Comparison of ENCODE assay signal across 8 cellular contexts in genomic region chr1:228087771-228088251, GRCh38. TPM values are rescaled to one million over a fixed set of nuclear protein-coding genes. Genes with fewer than 3 reads are reported as not detected.
DNase-seq lines count a peak whose midpoint lies in the region; ATAC-seq and TF ChIP-seq lines count a peak whose summit lies in the region.

No MANE protein-coding gene starts in this region.

- no peak overlapping the region for H3K18ac ChIP-seq in neuronal stem cell (ENCODE audit: low read length)

- H3K23ac ChIP-seq in neuronal stem cell (ENCODE audit: low read depth, low read length, poor library complexity), result peak overlapping the region; percentile 21

- H3K9ac ChIP-seq in neuronal stem cell (ENCODE audit: low read depth, low read length, poor library complexity), result peak overlapping the region; percentile 73

- intact Hi-C loops in sciatic nerve (cut with DNase I), result loop anchor here (5.0 kb wide), 1 partner anchor 584 kb away; no protein-coding TSS in a partner anchor

- H3K4ac ChIP-seq in neuronal stem cell (ENCODE audit: low read length), result no peak overlapping the region

- H2BK12ac ChIP-seq in neuronal stem cell (ENCODE audit: low read length), result no peak overlapping the region

- no peak overlapping the region for H4K91ac ChIP-seq in neuronal stem cell (ENCODE audit: low read depth, low read length, poor library complexity)

- H3K36me3 ChIP-seq in neuronal stem cell (replicated peaks in 1 of 2; ENCODE audit: control insufficient read depth in 2 of 2, insufficient read depth in 2 of 2, low read length in 2 of 2), result peaks cover 11 to 82% of the 10 kb centered on the region in 2 donors

- WGBS in neuronal stem cell (ENCODE audit: extremely low coverage in 2 of 2, insufficient read length in 2 of 2, insufficient replicate concordance in 1 of 2), 2 donors, result no CpG with 5 or more reads among the region's 7 CpGs

- H3K27me3 Mint-ChIP-seq in effector memory CD8-positive, alpha-beta T cell, result no peaks in the 10 kb centered on the region

- H2AK5ac ChIP-seq in neuronal stem cell (ENCODE audit: low read depth, low read length), result no peak overlapping the region

- peak overlapping the region; percentile 93 to 97 for H3K27ac Mint-ChIP-seq in effector memory CD8-positive, alpha-beta T cell

- H3K27ac ChIP-seq in neuronal stem cell (replicated peaks; ENCODE audit: low read length), result no peak overlapping the region

- H3K4me2 ChIP-seq in neuronal stem cell (ENCODE audit: insufficient read depth, low read length, poor library complexity, severe bottlenecking), result no peak overlapping the region

- H2BK15ac ChIP-seq in neuronal stem cell (ENCODE audit: low read length), result no peak overlapping the region

- no peaks in the 10 kb centered on the region for H3K27me3 ChIP-seq in neuronal stem cell (ENCODE audit: control insufficient read depth in 3 of 3, insufficient read depth in 3 of 3, low read depth in 1 of 3, low read length in 3 of 3)

- H4K8ac ChIP-seq in neuronal stem cell (ENCODE audit: low read depth, low read length), result no peak overlapping the region

- no peak overlapping the region for H3K14ac ChIP-seq in neuronal stem cell (ENCODE audit: low read length)

- peaks cover 82 to 89% of the 10 kb centered on the region in 2 donors for H3K4me1 Mint-ChIP-seq in effector memory CD8-positive, alpha-beta T cell (ENCODE audit: low read depth in 2 of 2)

- peaks cover 74% of the 10 kb centered on the region for H3K36me3 Mint-ChIP-seq in effector memory CD8-positive, alpha-beta T cell (ENCODE audit: insufficient read depth)

- H3K9me3 ChIP-seq in neuronal stem cell (replicated peaks in 1 of 2; ENCODE audit: control insufficient read depth in 2 of 2, insufficient read depth in 1 of 2, low read depth in 1 of 2, low read length in 2 of 2), result peaks cover 0 to 11% of the 10 kb centered on the region in 2 donors

- H3K4me3 Mint-ChIP-seq in effector memory CD8-positive, alpha-beta T cell, result peak overlapping the region; percentile 78 to 79

- H2BK5ac ChIP-seq in neuronal stem cell (ENCODE audit: low read length), result no peak overlapping the region

- peaks cover 30% of the 10 kb centered on the region for H3K79me1 ChIP-seq in neuronal stem cell (ENCODE audit: low read depth, low read length)

- no peak overlapping the region for H2BK120ac ChIP-seq in neuronal stem cell (ENCODE audit: low read depth, low read length)

- H2AFZ ChIP-seq in neuronal stem cell (ENCODE audit: low read length), result no peak overlapping the region

- H3K4me1 ChIP-seq in neuronal stem cell (ENCODE audit: control insufficient read depth in 2 of 2, insufficient read depth in 1 of 2, low read depth in 1 of 2, low read length in 2 of 2), result peaks cover 22 to 30% of the 10 kb centered on the region in 2 donors

- no peak overlapping the region for H3K4me3 ChIP-seq in neuronal stem cell (ENCODE audit: low read length in 2 of 2)

- DNase-seq in ELR (ENCODE audit: low read depth) (peak; percentile 92), neuronal stem cell (ENCODE audit: low spot score) (no peak), sciatic nerve (ENCODE audit: low spot score) (no peak), NCI-H128 (lab: John Stamatoyannopoulos, UW; ENCODE audit: unreplicated experiment) (no peak), NCI-H69 (lab: John Stamatoyannopoulos, UW) (no peak)
- no peak for DNase-seq in effector memory CD8-positive, alpha-beta T cell

- no peaks in the 10 kb centered on the region for H3K9me3 Mint-ChIP-seq in effector memory CD8-positive, alpha-beta T cell

- peak; percentile 77 for ATAC-seq in SK-N-SH treated with all-trans-retinoic acid at 6 μM for 48 hours
- ATAC-seq in effector memory CD8-positive, alpha-beta T cell (replicated peaks), result peak; percentile 31
- no peak for ATAC-seq in sciatic nerve
- no peak for ATAC-seq in HG03439 (IDR thresholded peaks at IDR 0.05; ENCODE audit: unreplicated experiment)

TF ChIP-seq in SK-N-SH treated with all-trans-retinoic acid at 6 μM for 48 hours, 23 proteins besides CTCF, POLR2A, EP300 and RAD21:
- TF ChIP-seq ZFP3 (CRISPR knock-in tag; IDR thresholded peaks at IDR 0.05), result no peak
- no peak for TF ChIP-seq POU6F1 (CRISPR knock-in tag; IDR thresholded peaks at IDR 0.05; ENCODE audit: borderline replicate concordance, low read depth)
- no peak for TF ChIP-seq ZNF565 (CRISPR knock-in tag; conservative IDR thresholded peaks at IDR 0.05; ENCODE audit: low read depth)
- no peak for TF ChIP-seq BACH2 (CRISPR knock-in tag; IDR thresholded peaks at IDR 0.05; ENCODE audit: borderline replicate concordance)
- no peak for TF ChIP-seq OSR1 (CRISPR knock-in tag; IDR thresholded peaks at IDR 0.05)
- TF ChIP-seq GLIS3 (CRISPR knock-in tag; IDR thresholded peaks at IDR 0.05), result no peak
- no peak for TF ChIP-seq ZFP30 (CRISPR knock-in tag; IDR thresholded peaks at IDR 0.05)
- TF ChIP-seq, protein P1, sequence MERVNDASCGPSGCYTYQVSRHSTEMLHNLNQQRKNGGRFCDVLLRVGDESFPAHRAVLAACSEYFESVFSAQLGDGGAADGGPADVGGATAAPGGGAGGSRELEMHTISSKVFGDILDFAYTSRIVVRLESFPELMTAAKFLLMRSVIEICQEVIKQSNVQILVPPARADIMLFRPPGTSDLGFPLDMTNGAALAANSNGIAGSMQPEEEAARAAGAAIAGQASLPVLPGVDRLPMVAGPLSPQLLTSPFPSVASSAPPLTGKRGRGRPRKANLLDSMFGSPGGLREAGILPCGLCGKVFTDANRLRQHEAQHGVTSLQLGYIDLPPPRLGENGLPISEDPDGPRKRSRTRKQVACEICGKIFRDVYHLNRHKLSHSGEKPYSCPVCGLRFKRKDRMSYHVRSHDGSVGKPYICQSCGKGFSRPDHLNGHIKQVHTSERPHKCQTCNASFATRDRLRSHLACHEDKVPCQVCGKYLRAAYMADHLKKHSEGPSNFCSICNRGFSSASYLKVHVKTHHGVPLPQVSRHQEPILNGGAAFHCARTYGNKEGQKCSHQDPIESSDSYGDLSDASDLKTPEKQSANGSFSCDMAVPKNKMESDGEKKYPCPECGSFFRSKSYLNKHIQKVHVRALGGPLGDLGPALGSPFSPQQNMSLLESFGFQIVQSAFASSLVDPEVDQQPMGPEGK (CRISPR knock-in tag; IDR thresholded peaks at IDR 0.05; ENCODE audit: borderline replicate concordance), result no peak
- TF ChIP-seq ARNTL (CRISPR knock-in tag; IDR thresholded peaks at IDR 0.05; ENCODE audit: borderline replicate concordance, low read depth), result no peak
- TF ChIP-seq, protein P2, sequence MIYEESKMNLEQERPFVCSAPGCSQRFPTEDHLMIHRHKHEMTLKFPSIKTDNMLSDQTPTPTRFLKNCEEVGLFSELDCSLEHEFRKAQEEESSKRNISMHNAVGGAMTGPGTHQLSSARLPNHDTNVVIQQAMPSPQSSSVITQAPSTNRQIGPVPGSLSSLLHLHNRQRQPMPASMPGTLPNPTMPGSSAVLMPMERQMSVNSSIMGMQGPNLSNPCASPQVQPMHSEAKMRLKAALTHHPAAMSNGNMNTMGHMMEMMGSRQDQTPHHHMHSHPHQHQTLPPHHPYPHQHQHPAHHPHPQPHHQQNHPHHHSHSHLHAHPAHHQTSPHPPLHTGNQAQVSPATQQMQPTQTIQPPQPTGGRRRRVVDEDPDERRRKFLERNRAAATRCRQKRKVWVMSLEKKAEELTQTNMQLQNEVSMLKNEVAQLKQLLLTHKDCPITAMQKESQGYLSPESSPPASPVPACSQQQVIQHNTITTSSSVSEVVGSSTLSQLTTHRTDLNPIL (CRISPR knock-in tag; IDR thresholded peaks at IDR 0.05; ENCODE audit: low read depth), result no peak
- no peak for TF ChIP-seq PPARA (CRISPR knock-in tag; IDR thresholded peaks at IDR 0.05; ENCODE audit: borderline replicate concordance)
- no peak for TF ChIP-seq ZC3H10 (CRISPR knock-in tag; IDR thresholded peaks at IDR 0.05)
- TF ChIP-seq ZNF8 (CRISPR knock-in tag; IDR thresholded peaks at IDR 0.05), result no peak
- TF ChIP-seq ISL1 (CRISPR knock-in tag; IDR thresholded peaks at IDR 0.05), result no peak
- no peak for TF ChIP-seq TCF4 (CRISPR knock-in tag; IDR thresholded peaks at IDR 0.05; ENCODE audit: borderline replicate concordance)
- TF ChIP-seq RARB (CRISPR knock-in tag; IDR thresholded peaks at IDR 0.05), result no peak
- no peak for TF ChIP-seq CSDC2 (CRISPR knock-in tag; IDR thresholded peaks at IDR 0.05)
- TF ChIP-seq SNAI2 (CRISPR knock-in tag; IDR thresholded peaks at IDR 0.05), result no peak
- TF ChIP-seq ESRRG (CRISPR knock-in tag; IDR thresholded peaks at IDR 0.05), result no peak
- no peak for TF ChIP-seq ZNF70 (CRISPR knock-in tag; IDR thresholded peaks at IDR 0.05)
TF ChIP-seq in SK-N-SH treated with all-trans-retinoic acid at 6 μM for 48 hours: peak in this region for 0.

RNA-seq across cellular contexts. Expression of gene ARF1, which starts 5.3 kb away (rescaled TPM):
- polyA plus RNA-seq in neuronal stem cell (2013, experiment 1 of 2), result 267 TPM
- polyA plus RNA-seq in neuronal stem cell (2013, experiment 2 of 2), result 266 TPM
- total RNA-seq in sciatic nerve, result 251 TPM

RNA-seq across cellular contexts. Expression of gene C1orf35, which starts 15.3 kb away (rescaled TPM):
- 28.9 TPM for polyA plus RNA-seq in neuronal stem cell (2013, experiment 1 of 2)
- 28.4 TPM for polyA plus RNA-seq in neuronal stem cell (2013, experiment 2 of 2)
- 15.8 TPM for total RNA-seq in sciatic nerve

RNA-seq across cellular contexts. Expression of gene MRPL55, which starts 21.3 kb away (rescaled TPM):
- 69.3 TPM for polyA plus RNA-seq in neuronal stem cell (2013, experiment 1 of 2)
- 63.2 TPM for polyA plus RNA-seq in neuronal stem cell (2013, experiment 2 of 2)
- total RNA-seq in sciatic nerve, result 34.2 TPM

RNA-seq across cellular contexts. Expression of gene GUK1, which starts 52.3 kb away (rescaled TPM):
- 106 TPM for polyA plus RNA-seq in neuronal stem cell (2013, experiment 1 of 2)
- polyA plus RNA-seq in neuronal stem cell (2013, experiment 2 of 2), result 98.6 TPM
- total RNA-seq in sciatic nerve, result 250 TPM

Comparison
In these comparisons a context has a peak if more than half of its experiments do, and no peak if none do; other contexts are left out.
1. ATAC-seq: peak in SK-N-SH treated with all-trans-retinoic acid at 6 μM for 48 hours (single experiment) and effector memory CD8-positive, alpha-beta T cell (single experiment); none in sciatic nerve (single experiment) and HG03439 (single experiment).